ENCODE assay signal across 24 cellular contexts in genomic region chr4:149057594-149057993, GRCh38.
"Had no signal": no experiment of that assay in that cellular context is flagged by ENCODE, and none has a peak within 500 bp of the region (broad histone marks: within the 10 kb centered on the region; RNA-seq: fewer than 3 reads in every experiment).

No MANE protein-coding gene starts in this region.

- H3K4me1 ChIP-seq: colonic mucosa, esophagus muscularis mucosa, gastrocnemius medialis, heart right ventricle, left lung, lower lobe of right lung had no signal

- H3K9me3 Mint-ChIP-seq: dendritic cell treated with granulocyte-macrophage colony-stimulating factor and Interleukin-4, amounts not matched to agents 40 ng/mL and 50 ng/mL, for 4 days; effector memory CD8-positive, alpha-beta T cell; naive B cell had no signal

- H3K27me3 Mint-ChIP-seq: dendritic cell treated with granulocyte-macrophage colony-stimulating factor and Interleukin-4, amounts not matched to agents 40 ng/mL and 50 ng/mL, for 4 days; effector memory CD8-positive, alpha-beta T cell; naive B cell had no signal

- H3K4me1 Mint-ChIP-seq: naive B cell had no signal

- H3K4me3 ChIP-seq: colonic mucosa, esophagus muscularis mucosa, gastrocnemius medialis, heart right ventricle, left lung, lower lobe of right lung, mucosa of descending colon had no signal

- ATAC-seq: effector memory CD8-positive, alpha-beta T cell; gastrocnemius medialis; left cardiac atrium; left lung; left ventricle myocardium superior; lower lobe of right lung; mucosa of descending colon had no signal

- DNase-seq: colonic mucosa; cortex of kidney; effector CD8-positive, alpha-beta T cell; effector memory CD8-positive, alpha-beta T cell; endodermal cell; erythroblast; foreskin fibroblast; foreskin melanocyte; gastrocnemius medialis; glutamatergic neuron; head of caudate nucleus; heart right ventricle; hippocampal formation; left cardiac atrium; left lung; left ventricle myocardium superior; lower lobe of right lung; mesenchymal stem cell; mucosa of descending colon; naive B cell had no signal

- H3K27ac Mint-ChIP-seq: dendritic cell treated with granulocyte-macrophage colony-stimulating factor and Interleukin-4, amounts not matched to agents 40 ng/mL and 50 ng/mL, for 4 days; effector memory CD8-positive, alpha-beta T cell; endodermal cell; naive B cell had no signal

- H3K27me3 ChIP-seq: colonic mucosa, esophagus muscularis mucosa, gastrocnemius medialis, heart right ventricle, left lung had no signal

- H3K9me3 ChIP-seq: colonic mucosa, esophagus muscularis mucosa, gastrocnemius medialis, heart right ventricle, left lung, lower lobe of right lung, mucosa of descending colon had no signal

- H3K27ac ChIP-seq: colonic mucosa, epithelial cell of prostate, esophagus muscularis mucosa, gastrocnemius medialis, heart right ventricle, left lung, lower lobe of right lung had no signal

- H3K36me3 ChIP-seq: colonic mucosa, esophagus muscularis mucosa, gastrocnemius medialis, heart right ventricle, left lung, lower lobe of right lung had no signal

- H3K4me3 Mint-ChIP-seq: dendritic cell treated with granulocyte-macrophage colony-stimulating factor and Interleukin-4, amounts not matched to agents 40 ng/mL and 50 ng/mL, for 4 days; effector memory CD8-positive, alpha-beta T cell; endodermal cell; mesothelial cell of epicardium; naive B cell had no signal

- H3K36me3 Mint-ChIP-seq: mesothelial cell of epicardium, naive B cell had no signal
